In the genomic region with DNA sequence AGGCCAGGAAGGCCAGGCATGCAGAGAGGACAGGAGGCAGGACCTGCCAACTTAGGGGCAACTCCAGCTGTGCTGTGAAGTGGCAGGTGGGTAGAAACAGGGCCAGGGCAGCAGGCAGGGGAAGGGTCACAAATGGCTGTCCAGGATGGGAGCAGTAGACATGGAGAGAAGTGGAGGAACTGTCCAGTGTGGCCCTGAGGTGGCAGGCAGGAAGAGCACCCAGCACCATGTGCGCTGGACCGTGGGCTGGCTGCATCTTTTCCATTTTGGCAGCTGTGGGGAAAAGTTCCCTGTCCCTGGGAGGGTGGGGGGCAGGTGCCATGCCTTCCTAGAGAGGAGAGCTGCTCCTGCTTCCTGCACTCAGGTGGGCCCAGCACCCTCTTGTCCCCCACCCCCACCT, we compare ENCODE assay signal across 15 cellular contexts. TPM values are rescaled to one million over a fixed set of nuclear protein-coding genes. Genes with fewer than 3 reads are reported as not detected.
DNase-seq lines count a peak whose midpoint lies in the region; ATAC-seq, FAIRE-seq and TF ChIP-seq lines count a peak whose summit lies in the region.
"Had no signal": no experiment of that assay in that cellular context is flagged by ENCODE, and none has a peak within 500 bp of the region (broad histone marks: within the 10 kb centered on the region; RNA-seq: fewer than 3 reads in every experiment).

No MANE protein-coding gene starts in this region.

- peaks cover 23% of the 10 kb centered on the region for H3K4me1 ChIP-seq in A549
- peaks cover 100% of the 10 kb centered on the region for H3K4me1 ChIP-seq in CD4-positive, alpha-beta memory T cell (ENCODE audit: insufficient read depth, low read length)

- H3K36me3 ChIP-seq in CD4-positive, alpha-beta memory T cell (ENCODE audit: insufficient read depth, low read length) = peaks cover 56% of the 10 kb centered on the region

- no peak for TF ChIP-seq EP300 in A549 (IDR thresholded peaks at IDR 0.05)

- H3K4me3 ChIP-seq in A549 = no peak overlapping the region
- H3K4me3 ChIP-seq in CD4-positive, alpha-beta memory T cell (ENCODE audit: low read length in 2 of 2) = no peak overlapping the region

- H3K36me3 Mint-ChIP-seq in CD4-positive, alpha-beta memory T cell = peaks cover 56 to 85% of the 10 kb centered on the region in 2 donors
- peaks cover 51% of the 10 kb centered on the region for H3K36me3 Mint-ChIP-seq in activated CD4-positive, alpha-beta memory T cell treated with anti-CD3 and anti-CD28 coated beads for 36 hours
- H3K36me3 Mint-ChIP-seq in immature natural killer cell = peaks cover 10 to 43% (median 22%) of the 10 kb centered on the region in 3 donors

- peaks cover 0 to 2% (median 0%) of the 10 kb centered on the region in 8 donors for H3K9me3 Mint-ChIP-seq in CD4-positive, alpha-beta memory T cell
- no peaks in the 10 kb centered on the region for H3K9me3 Mint-ChIP-seq in activated CD4-positive, alpha-beta memory T cell treated with anti-CD3 and anti-CD28 coated beads for 36 hours
- no peaks in the 10 kb centered on the region for H3K9me3 Mint-ChIP-seq in immature natural killer cell

- ATAC-seq in A549 = no peak
- no peak for ATAC-seq in GM21360 (IDR thresholded peaks at IDR 0.05; ENCODE audit: unreplicated experiment)
- ATAC-seq: left cardiac atrium had no signal

- 98% methylated on average over 2 of the region's 2 CpGs for WGBS in A549 (ENCODE audit: missing lambda C conversion rate)

- H3K27me3 ChIP-seq in CD4-positive, alpha-beta memory T cell (ENCODE audit: insufficient read depth, low read length) = no peaks in the 10 kb centered on the region
- H3K27me3 ChIP-seq: brain microvascular endothelial cell had no signal

- no peak for DNase-seq in A549 (ENCODE audit: low read depth in 1 of 2, low spot score in 1 of 2)
- DNase-seq in CD4-positive, alpha-beta memory T cell = no peak
- DNase-seq in activated CD4-positive, alpha-beta memory T cell treated with anti-CD3 and anti-CD28 coated beads for 36 hours = no peak
- no peak for DNase-seq in immature natural killer cell
- DNase-seq in GM19239 (ENCODE audit: insufficient read length, low spot score) = no peak
- DNase-seq in NCI-H69 (lab: John Stamatoyannopoulos, UW) = no peak
- no peak for DNase-seq in DMS153 (lab: John Stamatoyannopoulos, UW)
- DNase-seq: activated effector memory CD4-positive, alpha-beta T cell treated with anti-CD3 and anti-CD28 coated beads, Interleukin-2, amount 50 U/mL, for 16 hours; brain microvascular endothelial cell; DMS53; left cardiac atrium; NCI-H1694; NCI-H226; SHP77 treated with DMSO at 0.1 percent for 48 hours had no signal

- POLR2A ChIA-PET in A549 (lab: Yijun Ruan, JAX) = no interaction called here
- POLR2A ChIA-PET in CD4-positive, alpha-beta memory T cell (lab: Charles Lee; ENCODE audit: partially characterized antibody) = interaction anchor here (7.6 kb wide), 1 partner anchor 15 kb away, joined by 149 read pairs; a partner anchor contains a TSS
- POLR2A ChIA-PET in activated CD4-positive, alpha-beta memory T cell treated with anti-CD3 and anti-CD28 coated beads for 36 hours (lab: Charles Lee) = no interaction called here

- H3K27ac ChIP-seq in A549 = no peak overlapping the region
- peak overlapping the region; percentile 13 for H3K27ac ChIP-seq in CD4-positive, alpha-beta memory T cell (ENCODE audit: low read depth, low read length)
- H3K27ac ChIP-seq: brain microvascular endothelial cell had no signal

- TF ChIP-seq CTCF in A549 (IDR thresholded peaks at IDR 0.05) = no peak

- H3K4me3 Mint-ChIP-seq in CD4-positive, alpha-beta memory T cell = peak overlapping the region in 1 of 8 donors; percentile 62
- H3K4me3 Mint-ChIP-seq in activated CD4-positive, alpha-beta memory T cell treated with anti-CD3 and anti-CD28 coated beads for 36 hours = no peak overlapping the region
- H3K4me3 Mint-ChIP-seq in immature natural killer cell = peak overlapping the region in 1 of 5 donors; percentile 36

- peak overlapping the region; percentile 70 to 91 (median 86) for H3K27ac Mint-ChIP-seq in CD4-positive, alpha-beta memory T cell
- H3K27ac Mint-ChIP-seq in activated CD4-positive, alpha-beta memory T cell treated with anti-CD3 and anti-CD28 coated beads for 36 hours = peak overlapping the region; percentile 98
- peak overlapping the region; percentile 82 to 98 (median 92) for H3K27ac Mint-ChIP-seq in immature natural killer cell

- no peak for TF ChIP-seq POLR2A in A549 (IDR thresholded peaks at IDR 0.05; ENCODE audit: low read length)

- H3K9me3 ChIP-seq in A549 = no peaks in the 10 kb centered on the region
- H3K9me3 ChIP-seq in CD4-positive, alpha-beta memory T cell (ENCODE audit: control insufficient read depth in 1 of 2, low read length in 2 of 2) = no peaks in the 10 kb centered on the region

- H3K4me1 Mint-ChIP-seq in CD4-positive, alpha-beta memory T cell = peaks cover 74 to 98% (median 85%) of the 10 kb centered on the region in 4 donors
- H3K4me1 Mint-ChIP-seq in activated CD4-positive, alpha-beta memory T cell treated with anti-CD3 and anti-CD28 coated beads for 36 hours (ENCODE audit: low read depth) = peaks cover 85% of the 10 kb centered on the region
- peaks cover 93% of the 10 kb centered on the region in 2 donors for H3K4me1 Mint-ChIP-seq in immature natural killer cell

- TF ChIP-seq RAD21 in A549 (conservative IDR thresholded peaks at IDR 0.05 in 1 of 2, IDR thresholded peaks at IDR 0.05 in 1 of 2) = no peak

- intact Hi-C loops in CD4-positive, alpha-beta memory T cell (cut with micrococcal nuclease) = no loop called here
- intact Hi-C loops in activated CD4-positive, alpha-beta memory T cell treated with anti-CD3 and anti-CD28 coated beads for 36 hours (cut with micrococcal nuclease) = no loop called here

- H3K27me3 Mint-ChIP-seq in CD4-positive, alpha-beta memory T cell = no peaks in the 10 kb centered on the region
- no peaks in the 10 kb centered on the region for H3K27me3 Mint-ChIP-seq in activated CD4-positive, alpha-beta memory T cell treated with anti-CD3 and anti-CD28 coated beads for 36 hours
- H3K27me3 Mint-ChIP-seq in immature natural killer cell (ENCODE audit: low read depth in 3 of 3) = peaks cover 6 to 24% (median 13%) of the 10 kb centered on the region in 3 donors

- CTCF ChIA-PET in A549 (lab: Yijun Ruan, JAX) = interaction anchor here (1.2 to 13.0 kb wide), 6 partner anchors 12 to 95 kb away, joined by 4 to 136 read pairs (median 19); a partner anchor contains a TSS
- CTCF ChIA-PET in CD4-positive, alpha-beta memory T cell (lab: Charles Lee; ENCODE audit: partially characterized antibody) = interaction anchor here (2.1 to 4.5 kb wide), 2 partner anchors 12 to 70 kb away, joined by 7 to 17 read pairs; no protein-coding TSS in a partner anchor
- CTCF ChIA-PET in activated CD4-positive, alpha-beta memory T cell treated with anti-CD3 and anti-CD28 coated beads for 36 hours (lab: Charles Lee) = no interaction called here

- no peak for FAIRE-seq in A549 (lab: Jason Lieb, UNC)
- no peak for FAIRE-seq in GM19239 (lab: Jason Lieb, UNC)

- no peak overlapping the region for H3K4me2 ChIP-seq in A549

TF ChIP-seq in A549, 52 proteins besides CTCF, POLR2A, EP300 and RAD21 (continues in another document):
- TF ChIP-seq MAZ (IDR thresholded peaks at IDR 0.05; ENCODE audit: borderline replicate concordance, low read depth, low read length) (no peak), FOSL2 (IDR thresholded peaks at IDR 0.05) (no peak), FOSL2 (CRISPR knock-in tag; IDR thresholded peaks at IDR 0.05) (no peak)

RNA-seq across cellular contexts. Expression of a gene that starts 13.8 kb away (rescaled TPM):
- 30.8 and 37.9 TPM in 2 replicates for polyA plus RNA-seq in A549 (2011; rRNA removed)
- polyA plus RNA-seq in A549 (2012; cell fraction: cytosol; rRNA removed) = 72.8 and 91.8 TPM in 2 replicates
- 65.3 and 65.8 TPM in 2 replicates for polyA plus RNA-seq in A549 (2012; cell fraction: nucleus; rRNA removed)
- polyA plus RNA-seq in A549 (2017; fragmentation: RNase III; extraction: RNeasy Plus Mini Kit Qiagen cat#74134 plus additional on column Dnase treatment) = 39.7 to 54.1 TPM (median 43.2 TPM) in 3 replicates
- polyA minus RNA-seq in A549 (2011; rRNA and poly(A)+ RNA removed) = 29.4 and 37.6 TPM in 2 replicates
- 10 to 100 TPM; 68.4 to 71.5 TPM for total RNA-seq in CD4-positive, alpha-beta memory T cell
- 100 to 1,000 TPM; 141 to 162 TPM for polyA plus RNA-seq in CD4-positive, alpha-beta memory T cell
- total RNA-seq in activated CD4-positive, alpha-beta memory T cell treated with anti-CD3 and anti-CD28 coated beads for 36 hours = 10 to 100 TPM; 31.3 to 33.4 TPM
- 100 to 1,000 TPM; 154 to 261 (median 173) TPM for polyA plus RNA-seq in immature natural killer cell

RNA-seq across cellular contexts. Expression of a gene that starts 16.4 kb away (rescaled TPM):
- polyA plus RNA-seq in A549 (2011; rRNA removed) (7.1 and 8.7 TPM in 2 replicates), A549 (2017; fragmentation: RNase III; extraction: RNeasy Plus Mini Kit Qiagen cat#74134 plus additional on column Dnase treatment) (12.2 to 12.9 TPM (median 12.6 TPM) in 3 replicates), immature natural killer cell (1 to 10 TPM; 2.9 to 9.1 (median 5.2) TPM)
- polyA plus RNA-seq in A549 (2012; cell fraction: cytosol; rRNA removed) = 5.9 and 8.4 TPM in 2 replicates
- polyA plus RNA-seq in A549 (2012; cell fraction: nucleus; rRNA removed) = 9.9 and 14.4 TPM in 2 replicates
- 22.7 and 24.7 TPM in 2 replicates for polyA minus RNA-seq in A549 (2011; rRNA and poly(A)+ RNA removed)
- total RNA-seq in CD4-positive, alpha-beta memory T cell = 10 to 100 TPM; 26.7 to 28.8 TPM
- 10 to 100 TPM in 1 of 2 donors, 1 to 10 TPM in 1; 2.3 to 10.2 TPM for polyA plus RNA-seq in CD4-positive, alpha-beta memory T cell
- total RNA-seq in activated CD4-positive, alpha-beta memory T cell treated with anti-CD3 and anti-CD28 coated beads for 36 hours = 10 to 100 TPM; 12.3 to 14.9 TPM

RNA-seq across cellular contexts. Expression of a gene that starts 38.7 kb away (rescaled TPM):
- polyA plus RNA-seq in A549 (2011; rRNA removed) = 55.2 and 79.7 TPM in 2 replicates
- polyA plus RNA-seq in A549 (2012; cell fraction: cytosol; rRNA removed) = 82.6 and 118 TPM in 2 replicates
- 80.7 and 99.8 TPM in 2 replicates for polyA plus RNA-seq in A549 (2012; cell fraction: nucleus; rRNA removed)
- polyA plus RNA-seq in A549 (2017; fragmentation: RNase III; extraction: RNeasy Plus Mini Kit Qiagen cat#74134 plus additional on column Dnase treatment) = 81.0 to 85.1 TPM (median 84.0 TPM) in 3 replicates
- 69.2 and 87.0 TPM in 2 replicates for polyA minus RNA-seq in A549 (2011; rRNA and poly(A)+ RNA removed)
- 10 to 100 TPM; 36.4 to 38.9 TPM for total RNA-seq in CD4-positive, alpha-beta memory T cell
- 10 to 100 TPM; 10.0 to 23.6 TPM for polyA plus RNA-seq in CD4-positive, alpha-beta memory T cell
- total RNA-seq in activated CD4-positive, alpha-beta memory T cell treated with anti-CD3 and anti-CD28 coated beads for 36 hours = 10 to 100 TPM; 36.4 to 37.3 TPM
- 10 to 100 TPM; 14.2 to 28.3 (median 22.3) TPM for polyA plus RNA-seq in immature natural killer cell

RNA-seq across cellular contexts. Expression of a gene that starts 51.2 kb away (rescaled TPM):
- polyA plus RNA-seq in A549 (2011; rRNA removed) (71.9 and 103 TPM in 2 replicates), A549 (2017; fragmentation: RNase III; extraction: RNeasy Plus Mini Kit Qiagen cat#74134 plus additional on column Dnase treatment) (107 to 123 TPM (median 120 TPM) in 3 replicates), immature natural killer cell (1 to 10 TPM in 2 of 3 donors, under 1 TPM in 1; 0.24 to 3.4 (median 2.3) TPM)
- polyA plus RNA-seq in A549 (2012; cell fraction: cytosol; rRNA removed) = 115 and 150 TPM in 2 replicates
- polyA plus RNA-seq in A549 (2012; cell fraction: nucleus; rRNA removed) = 307 and 352 TPM in 2 replicates
- 113 and 120 TPM in 2 replicates for polyA minus RNA-seq in A549 (2011; rRNA and poly(A)+ RNA removed)
- total RNA-seq in CD4-positive, alpha-beta memory T cell = 10 to 100 TPM; 38.5 to 39.9 TPM
- 1 to 10 TPM; 2.7 to 3.7 TPM for polyA plus RNA-seq in CD4-positive, alpha-beta memory T cell
- 10 to 100 TPM; 43.1 to 56.5 TPM for total RNA-seq in activated CD4-positive, alpha-beta memory T cell treated with anti-CD3 and anti-CD28 coated beads for 36 hours
